Comparison of ENCODE assay signal across 10 cellular contexts in genomic region chr11:64857485-64857884, GRCh38. TPM values are rescaled to one million over a fixed set of nuclear protein-coding genes. Genes with fewer than 3 reads are reported as not detected.
A peak's percentile ranks its signal among the peaks of the same experiment; 100 is the strongest.
DNase-seq lines count a peak whose midpoint lies in the region; ATAC-seq and TF ChIP-seq lines count a peak whose summit lies in the region.
"Had no signal": no experiment of that assay in that cellular context is flagged by ENCODE, and none has a peak within 500 bp of the region (broad histone marks: within the 10 kb centered on the region; RNA-seq: fewer than 3 reads in every experiment).

No MANE protein-coding gene starts in this region.

- DNase-seq in HCT116 (ENCODE audit: low read depth, low spot score) (no peak), RWPE1 (ENCODE audit: low spot score) (no peak), esophagus muscularis mucosa (ENCODE audit: extremely low spot score) (no peak)
- DNase-seq in stimulated activated naive B cell treated with anti-CD40 and anti-IgM and Interleukin-4, amounts not matched to agents 10 μg/mL and 1 μg/mL and 100 μg/mL, for 72 hours, result no peak
- DNase-seq: central memory CD4-positive, alpha-beta T cell; left lung; NCI-H510A treated with DMSO at 0.1 percent for 48 hours had no signal

- peak overlapping the region; percentile 82 for H3K4me2 ChIP-seq in HCT116 (ENCODE audit: low read length)

- peak overlapping the region; percentile 39 for H3K9ac ChIP-seq in HCT116 (ENCODE audit: low read length)

- TF ChIP-seq EP300 in esophagus muscularis mucosa (IDR thresholded peaks at IDR 0.05), result no peak

- H3K79me2 ChIP-seq in HCT116 (ENCODE audit: insufficient read depth, low read length), result peaks cover 59% of the 10 kb centered on the region

- no peaks in the 10 kb centered on the region for H3K27me3 Mint-ChIP-seq in stimulated activated naive B cell treated with anti-CD40 and anti-IgM and Interleukin-4, amounts not matched to agents 10 μg/mL and 1 μg/mL and 100 μg/mL, for 72 hours

- H3K4me3 Mint-ChIP-seq in stimulated activated naive B cell treated with anti-CD40 and anti-IgM and Interleukin-4, amounts not matched to agents 10 μg/mL and 1 μg/mL and 100 μg/mL, for 72 hours, result peak overlapping the region in 1 of 2 donors; percentile 36

- H3K9me2 ChIP-seq in HCT116 (ENCODE audit: insufficient read depth), result no peaks in the 10 kb centered on the region

- RAD21 ChIA-PET in HCT116 (lab: Charles Lee; ENCODE audit: low non-redundant PET in 1 of 2, low total read pairs in 2 of 2, uncharacterized antibody in 2 of 2, unreplicated experiment in 2 of 2), result interaction anchor here in 1 of 2 experiments (0.7 kb wide), 1 partner anchor 9 kb away, joined by 3 read pairs; no protein-coding TSS in a partner anchor

- H3K4me1 Mint-ChIP-seq in stimulated activated naive B cell treated with anti-CD40 and anti-IgM and Interleukin-4, amounts not matched to agents 10 μg/mL and 1 μg/mL and 100 μg/mL, for 72 hours, result peaks cover 70 to 92% of the 10 kb centered on the region in 2 donors

- H3K36me3 ChIP-seq in HCT116 (ENCODE audit: control insufficient read depth in 1 of 2, insufficient read depth in 2 of 2, low read length in 2 of 2) (peaks cover 3 to 35% of the 10 kb centered on the region in 2 experiments; a peak in 2 of 4 replicates), esophagus muscularis mucosa (peaks cover 27 to 55% (median 52%) of the 10 kb centered on the region in 4 donors)

- peaks cover 61 to 70% of the 10 kb centered on the region in 2 donors for H3K36me3 Mint-ChIP-seq in stimulated activated naive B cell treated with anti-CD40 and anti-IgM and Interleukin-4, amounts not matched to agents 10 μg/mL and 1 μg/mL and 100 μg/mL, for 72 hours

- H3K27ac ChIP-seq in HCT116 (ENCODE audit: low read depth, low read length), result peak overlapping the region; percentile 99
- peak overlapping the region; percentile 99 for H3K27ac ChIP-seq in RWPE1
- H3K27ac ChIP-seq in esophagus muscularis mucosa (replicated peaks in 1 of 4), result peak overlapping the region; percentile 93 to 98 (median 94)

- no peaks in the 10 kb centered on the region for H3K9me3 ChIP-seq in HCT116 (ENCODE audit: control insufficient read depth in 1 of 2, insufficient read depth in 1 of 2, low read depth in 1 of 2, low read length in 2 of 2)
- H3K9me3 ChIP-seq in esophagus muscularis mucosa, result no peaks in the 10 kb centered on the region
- H3K9me3 ChIP-seq: left lung had no signal

- CTCF ChIA-PET in HCT116 (lab: Charles Lee), result interaction anchor here (1.2 to 3.1 kb wide), 2 partner anchors 10 to 31 kb away, joined by 3 to 17 read pairs; no protein-coding TSS in a partner anchor
- CTCF ChIA-PET in RWPE1 (lab: Yijun Ruan, JAX), result interaction anchor here (0.8 to 1.0 kb wide), 2 partner anchors 11 to 31 kb away, joined by 4 to 6 read pairs; no protein-coding TSS in a partner anchor

- no peak overlapping the region for H2AFZ ChIP-seq in HCT116 (ENCODE audit: low read depth, low read length, poor library complexity, severe bottlenecking)

- no peak for TF ChIP-seq RAD21 in HCT116 (IDR thresholded peaks at IDR 0.05; ENCODE audit: low read depth)

- TF ChIP-seq CTCF in HCT116 (IDR thresholded peaks at IDR 0.05 in 2 of 3, conservative IDR thresholded peaks at IDR 0.05 in 1 of 3; ENCODE audit: borderline replicate concordance in 1 of 3, insufficient read depth in 1 of 3, low read depth in 2 of 3, low read length in 2 of 3), result no peak
- TF ChIP-seq CTCF in RWPE1 (conservative IDR thresholded peaks at IDR 0.05; ENCODE audit: low read depth), result no peak
- TF ChIP-seq CTCF in esophagus muscularis mucosa (IDR thresholded peaks at IDR 0.05), result no peak

- H3K27ac Mint-ChIP-seq in stimulated activated naive B cell treated with anti-CD40 and anti-IgM and Interleukin-4, amounts not matched to agents 10 μg/mL and 1 μg/mL and 100 μg/mL, for 72 hours, result peak overlapping the region; percentile 76

- no peaks in the 10 kb centered on the region for H3K9me3 Mint-ChIP-seq in stimulated activated naive B cell treated with anti-CD40 and anti-IgM and Interleukin-4, amounts not matched to agents 10 μg/mL and 1 μg/mL and 100 μg/mL, for 72 hours

- POLR2A ChIA-PET in HCT116 (lab: Charles Lee), result interaction anchor here (0.7 to 9.0 kb wide), 3 partner anchors 9 to 61 kb away, joined by 3 to 56 read pairs (median 4); partner anchors contain the start of gene EHD1
- POLR2A ChIA-PET in RWPE1 (lab: Yijun Ruan, JAX; ENCODE audit: low non-redundant PET), result interaction anchor here (0.7 kb wide), 1 partner anchor 602 kb away, joined by 4 read pairs; no protein-coding TSS in a partner anchor

- H3K27me3 ChIP-seq in HCT116 (ENCODE audit: insufficient read depth, low read length) (no peaks in the 10 kb centered on the region), esophagus muscularis mucosa (no peaks in the 10 kb centered on the region)
- H3K27me3 ChIP-seq: left lung had no signal

- no peaks in the 10 kb centered on the region for H4K20me1 ChIP-seq in HCT116 (ENCODE audit: insufficient read depth)

- peaks cover 48 to 81% of the 10 kb centered on the region in 2 experiments for H3K4me1 ChIP-seq in HCT116 (ENCODE audit: control insufficient read depth in 1 of 2, insufficient read depth in 2 of 2, low read length in 2 of 2)
- H3K4me1 ChIP-seq in esophagus muscularis mucosa, result peaks cover 98 to 100% (median 99%) of the 10 kb centered on the region in 4 donors

- 91% methylated on average over 6 of the region's 6 CpGs for WGBS in esophagus muscularis mucosa

- intact Hi-C loops in HCT116 (cut with micrococcal nuclease) (no loop called here), esophagus muscularis mucosa (cut with DNase I) (no loop called here)

- TF ChIP-seq POLR2A in HCT116 (IDR thresholded peaks at IDR 0.05; ENCODE audit: borderline replicate concordance, extremely low read depth, insufficient read depth, insufficient read length) (no peak), esophagus muscularis mucosa (IDR thresholded peaks at IDR 0.05; ENCODE audit: low read depth) (no peak)

- no TSS peak for BruUV-seq in HCT116 (replicated peaks; lab: Mats Ljungman, UMichigan)

- no peak for ATAC-seq in HCT116
- no peak for ATAC-seq in stimulated activated naive B cell treated with anti-CD40 and anti-IgM and Interleukin-4, amounts not matched to agents 10 μg/mL and 1 μg/mL and 100 μg/mL, for 72 hours (replicated peaks)
- no peak for ATAC-seq in HG03442 (IDR thresholded peaks at IDR 0.05; ENCODE audit: unreplicated experiment)
- no peak for ATAC-seq in GM19023 (IDR thresholded peaks at IDR 0.05; ENCODE audit: unreplicated experiment)
- ATAC-seq in HG02759 (IDR thresholded peaks at IDR 0.05; ENCODE audit: unreplicated experiment), result no peak

- H3K4me3 ChIP-seq in HCT116 (replicated peaks in 1 of 2; ENCODE audit: low read depth in 1 of 2, low read length in 2 of 2) (no peak overlapping the region), esophagus muscularis mucosa (no peak overlapping the region)

TF ChIP-seq in HCT116, 20 proteins besides CTCF, POLR2A, EP300 and RAD21:
- TF ChIP-seq EGR1 (IDR thresholded peaks at IDR 0.05; ENCODE audit: low read depth), result no peak
- no peak for TF ChIP-seq CEBPB (IDR thresholded peaks at IDR 0.05; ENCODE audit: low read depth)
- TF ChIP-seq SIN3A (IDR thresholded peaks at IDR 0.05; ENCODE audit: low read depth), result no peak
- TF ChIP-seq CBX3 (IDR thresholded peaks at IDR 0.05; ENCODE audit: low read depth), result no peak
- no peak for TF ChIP-seq ATF3 (IDR thresholded peaks at IDR 0.05)
- no peak for TF ChIP-seq POLR2AphosphoS5 (IDR thresholded peaks at IDR 0.05; ENCODE audit: low read depth, low read length)
- TF ChIP-seq SRF (IDR thresholded peaks at IDR 0.05; ENCODE audit: low read depth), result no peak
- no peak for TF ChIP-seq ELF1 (IDR thresholded peaks at IDR 0.05; ENCODE audit: borderline replicate concordance, low read depth)
- no peak for TF ChIP-seq SP1 (IDR thresholded peaks at IDR 0.05; ENCODE audit: low read depth)
- TF ChIP-seq, protein P1, sequence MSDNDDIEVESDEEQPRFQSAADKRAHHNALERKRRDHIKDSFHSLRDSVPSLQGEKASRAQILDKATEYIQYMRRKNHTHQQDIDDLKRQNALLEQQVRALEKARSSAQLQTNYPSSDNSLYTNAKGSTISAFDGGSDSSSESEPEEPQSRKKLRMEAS (IDR thresholded peaks at IDR 0.05), result no peak
- TF ChIP-seq EZH2 (IDR thresholded peaks at IDR 0.05), result no peak

RNA-seq across cellular contexts. Expression of gene CDC42BPG, which starts 13.0 kb away (rescaled TPM):
- total RNA-seq in HCT116 (2021; ENCODE audit: unreplicated experiment) (30.1 TPM), esophagus muscularis mucosa (under 1 TPM in 3 of 4 donors, not detected in 1; 0.33 to 0.46 (median 0.39) TPM)
- 19.3 TPM in 2 replicates for polyA plus RNA-seq in HCT116 (2012)

RNA-seq across cellular contexts. Expression of gene EHD1, which starts 20.9 kb away (rescaled TPM):
- 48.1 TPM for total RNA-seq in HCT116 (2021; ENCODE audit: unreplicated experiment)
- polyA plus RNA-seq in HCT116 (2012), result 43.5 and 70.0 TPM in 2 replicates
- 100 to 1,000 TPM in 2 of 4 donors, 10 to 100 TPM in 2; 57.0 to 193 (median 104) TPM for total RNA-seq in esophagus muscularis mucosa

RNA-seq across cellular contexts. Expression of gene MEN1, which starts 47.1 kb away (rescaled TPM):
- total RNA-seq in HCT116 (2021; ENCODE audit: unreplicated experiment), result 62.1 TPM
- 46.8 and 54.0 TPM in 2 replicates for polyA plus RNA-seq in HCT116 (2012)
- 10 to 100 TPM; 10.4 to 18.7 (median 11.5) TPM for total RNA-seq in esophagus muscularis mucosa

RNA-seq across cellular contexts. Expression of gene MAP4K2, which starts 54.5 kb away (rescaled TPM):
- total RNA-seq in HCT116 (2021; ENCODE audit: unreplicated experiment) (44.2 TPM), esophagus muscularis mucosa (10 to 100 TPM; 11.1 to 25.0 (median 17.1) TPM)
- polyA plus RNA-seq in HCT116 (2012), result 37.5 and 38.1 TPM in 2 replicates

RNA-seq across cellular contexts. Expression of gene ATG2A, which starts 59.5 kb away (rescaled TPM):
- 24.7 TPM for total RNA-seq in HCT116 (2021; ENCODE audit: unreplicated experiment)
- 16.7 and 18.3 TPM in 2 replicates for polyA plus RNA-seq in HCT116 (2012)
- total RNA-seq in esophagus muscularis mucosa, result 10 to 100 TPM; 19.9 to 28.7 (median 26.1) TPM

Comparison
In these comparisons a context has a peak if more than half of its experiments do, and no peak if none do; other contexts are left out.
1. RNA of gene CDC42BPG, which starts 13.0 kb away (total RNA-seq): 30.1 TPM in HCT116 (single experiment); 0.33 to 0.46 TPM in esophagus muscularis mucosa; every median in the first group is over 10 times any median in the second.
2. Peak in every context shown above with its lines, with median percentiles within 50 percentile points of each other: H3K27ac ChIP-seq.